ENCODE assay signal across 1 cellular context in genomic region chr14:102593841-102594170, GRCh38.
TF ChIP-seq lines count a peak whose summit lies in the region.

No MANE protein-coding gene starts in this region.

TF ChIP-seq in HEK293, 187 proteins besides CTCF, POLR2A, EP300 and RAD21 (continued from another document):
- TF ChIP-seq ZNF645 (tag by site-specific recombination; IDR thresholded peaks at IDR 0.05) (no peak), ZNF501 (tag by site-specific recombination; IDR thresholded peaks at IDR 0.05) (no peak), ZBTB17 (tag by site-specific recombination; IDR thresholded peaks at IDR 0.05) (no peak), MEIS1 (CRISPR knock-in tag; IDR thresholded peaks at IDR 0.05; ENCODE audit: borderline replicate concordance) (no peak)
TF ChIP-seq in HEK293: peak in this region for 0.
